ENCODE assay signal across 1 cellular context in the genomic region with DNA sequence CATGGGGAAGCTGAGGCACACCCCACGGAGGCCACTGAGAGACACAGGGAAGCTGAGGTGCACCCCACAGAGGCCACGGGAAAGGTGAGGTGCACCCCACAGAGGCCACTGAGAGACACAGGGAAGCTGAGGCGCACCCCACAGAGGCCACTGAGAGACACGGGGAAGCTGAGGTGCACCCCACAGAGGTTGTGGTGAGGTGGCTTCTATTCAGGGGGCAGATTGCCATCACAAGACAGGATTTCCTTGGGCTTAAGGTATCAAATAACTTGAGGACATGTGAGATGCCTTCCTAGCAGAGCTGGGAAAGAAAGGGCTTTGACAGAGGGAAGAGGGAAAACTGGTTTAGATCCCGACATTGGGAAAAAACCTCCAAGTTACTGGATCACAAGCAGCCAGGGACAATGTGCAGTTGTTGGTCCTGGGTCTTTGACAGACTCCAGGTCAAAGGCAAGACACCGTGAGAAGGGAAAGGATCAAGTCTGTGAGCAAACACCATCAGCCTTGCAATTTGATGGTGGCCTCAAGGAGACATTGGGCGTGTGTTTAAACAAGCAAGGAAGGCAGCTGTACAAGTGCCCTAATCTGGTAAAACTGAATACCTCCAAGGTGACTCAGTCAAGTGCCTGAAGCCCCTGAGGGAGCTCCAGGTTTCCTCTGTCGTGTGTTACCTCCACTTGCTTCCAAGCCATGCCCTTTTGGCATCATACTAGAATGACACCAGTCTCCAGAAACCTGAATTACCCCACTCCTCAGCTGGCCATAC.
TF ChIP-seq lines count a peak whose summit lies in the region.

No MANE protein-coding gene starts in this region.

TF ChIP-seq in SK-N-SH, 30 proteins besides CTCF, POLR2A, EP300 and RAD21 (continued from another document):
- no peak for TF ChIP-seq MXI1 (IDR thresholded peaks at IDR 0.05; ENCODE audit: low read depth, low read length)
